Comparison of ENCODE assay signal across 29 cellular contexts in genomic region chr5:15664961-15665360, GRCh38.
DNase-seq lines count a peak whose midpoint lies in the region; ATAC-seq, FAIRE-seq and TF ChIP-seq lines count a peak whose summit lies in the region.
"Had no signal": no experiment of that assay in that cellular context is flagged by ENCODE, and none has a peak within 500 bp of the region (broad histone marks: within the 10 kb centered on the region; RNA-seq: fewer than 3 reads in every experiment).

No MANE protein-coding gene starts in this region.

- no peak overlapping the region for H3K4me3 ChIP-seq in choroid plexus epithelial cell (ENCODE audit: low read depth, low read length)
- H3K4me3 ChIP-seq: body of pancreas, HAP-1, pancreas, Peyer's patch, upper lobe of right lung had no signal

- no peak overlapping the region for H3K27ac Mint-ChIP-seq in natural killer cell
- H3K27ac Mint-ChIP-seq: activated CD4-positive, alpha-beta memory T cell treated with anti-CD3 and anti-CD28 coated beads, Interleukin-2, amount 10 ng/mL, durations not matched to agents 7 days and 5 days; B cell; memory B cell; nephron progenitor cell had no signal

- H3K27me3 Mint-ChIP-seq in natural killer cell (ENCODE audit: low read depth in 2 of 2) = no peaks in the 10 kb centered on the region
- H3K27me3 Mint-ChIP-seq: activated CD4-positive, alpha-beta memory T cell treated with anti-CD3 and anti-CD28 coated beads, Interleukin-2, amount 10 ng/mL, durations not matched to agents 7 days and 5 days; B cell; memory B cell had no signal

- ATAC-seq in natural killer cell = no peak
- ATAC-seq: body of pancreas, left lobe of liver, pancreas, upper lobe of right lung had no signal

- FAIRE-seq in HTR-8/SVneo (lab: Jason Lieb, UNC) = peak; percentile 57
- FAIRE-seq: GM12892, islet of Langerhans, pancreas had no signal

- no peak overlapping the region for H3K4me3 Mint-ChIP-seq in natural killer cell
- H3K4me3 Mint-ChIP-seq: activated CD4-positive, alpha-beta memory T cell treated with anti-CD3 and anti-CD28 coated beads, Interleukin-2, amount 10 ng/mL, durations not matched to agents 7 days and 5 days; B cell; memory B cell; nephron progenitor cell had no signal

- intact Hi-C loops in natural killer cell (cut with micrococcal nuclease) = no loop called here

- no peaks in the 10 kb centered on the region for H3K36me3 Mint-ChIP-seq in natural killer cell
- H3K36me3 Mint-ChIP-seq: memory B cell had no signal

- H3K9me3 Mint-ChIP-seq in natural killer cell = peaks cover 12 to 22% of the 10 kb centered on the region in 2 donors

- no peak for TF ChIP-seq CTCF in choroid plexus epithelial cell (conservative IDR thresholded peaks at IDR 0.05; ENCODE audit: low read depth, low read length)
- TF ChIP-seq CTCF in natural killer cell (IDR thresholded peaks at IDR 0.05) = no peak

- H3K4me1 Mint-ChIP-seq in natural killer cell = no peaks in the 10 kb centered on the region
- H3K4me1 Mint-ChIP-seq: activated CD4-positive, alpha-beta memory T cell treated with anti-CD3 and anti-CD28 coated beads, Interleukin-2, amount 10 ng/mL, durations not matched to agents 7 days and 5 days; B cell; memory B cell; nephron progenitor cell had no signal

- H3K27ac ChIP-seq in substantia nigra (ENCODE audit: low read depth, low read length, poor library complexity, severe bottlenecking) = no peak overlapping the region
- H3K27ac ChIP-seq: body of pancreas, pancreas, Peyer's patch, upper lobe of right lung had no signal

- DNase-seq in EL (peak; percentile 65), HTR-8/SVneo (ENCODE audit: insufficient read length, low spot score) (no peak), choroid plexus epithelial cell (ENCODE audit: low read depth) (peak; percentile 58), non-pigmented ciliary epithelial cell (ENCODE audit: low read depth) (peak; percentile 9), germinal center (ENCODE audit: low spot score) (no peak), natural killer cell (no peak), substantia nigra (lab: John Stamatoyannopoulos, UW) (no peak)
- DNase-seq in activated CD4-positive, alpha-beta T cell treated with anti-CD3 and anti-CD28 coated beads, Interleukin-2, amount 50 U/mL, for 48 hours = no peak
- DNase-seq: activated CD4-positive, alpha-beta memory T cell treated with anti-CD3 and anti-CD28 coated beads, Interleukin-2, amount 10 ng/mL, durations not matched to agents 7 days and 5 days; activated CD4-positive, alpha-beta T cell treated with anti-CD3 and anti-CD28 coated beads for 1 hour; activated CD8-positive, alpha-beta memory T cell treated with anti-CD3 and anti-CD28 coated beads, Interleukin-2, amount 50 U/mL, for 4 hours; activated naive CD4-positive, alpha-beta T cell treated with Interleukin-2 at 50 U/mL for 16 hours; body of pancreas; NCI-H1105; NCI-H2029; NCI-H748 treated with DMSO at 0.1 percent for 48 hours; nephron progenitor cell; pancreas; Peyer's patch; SHP77; stimulated activated CD4-positive, alpha-beta T cell treated with anti-CD3 and anti-CD28 coated beads, Interleukin-1b, Interleukin-23, amount 100 ng/mL, for 48 hours; stimulated activated naive CD4-positive, alpha-beta T cell treated with Interleukin-2 at 50 U/mL for 16 hours; upper lobe of right lung had no signal

Comparison
In these comparisons a context has a peak if more than half of its experiments do, and no peak if none do; other contexts are left out.
1. DNase-seq: peak in EL (single experiment), choroid plexus epithelial cell (single experiment) and non-pigmented ciliary epithelial cell (single experiment); none in HTR-8/SVneo (single experiment), germinal center (single experiment), natural killer cell (single experiment), activated CD4-positive, alpha-beta T cell treated with anti-CD3 and anti-CD28 coated beads, Interleukin-2, amount 50 U/mL, for 48 hours (0 of 2) and substantia nigra (0 of 49).